ENCODE assay signal across 1 cellular context in genomic region chr16:19128454-19129210, GRCh38.
TF ChIP-seq lines count a peak whose summit lies in the region.

No MANE protein-coding gene starts in this region.

TF ChIP-seq in GM23338, 12 proteins besides CTCF, POLR2A, EP300 and RAD21 (continued from another document):
- TF ChIP-seq ZNF462 (CRISPR knock-in tag; IDR thresholded peaks at IDR 0.05): no peak
- no peak for TF ChIP-seq NANOG (IDR thresholded peaks at IDR 0.05; ENCODE audit: borderline replicate concordance)
- no peak for TF ChIP-seq ZNF331 (CRISPR knock-in tag; IDR thresholded peaks at IDR 0.05; ENCODE audit: low read depth)
- no peak for TF ChIP-seq CREB1 (CRISPR knock-in tag; IDR thresholded peaks at IDR 0.05; ENCODE audit: low read depth)
- no peak for TF ChIP-seq EZH2 (IDR thresholded peaks at IDR 0.05; ENCODE audit: low read depth, unreplicated experiment)
- TF ChIP-seq, protein P1, sequence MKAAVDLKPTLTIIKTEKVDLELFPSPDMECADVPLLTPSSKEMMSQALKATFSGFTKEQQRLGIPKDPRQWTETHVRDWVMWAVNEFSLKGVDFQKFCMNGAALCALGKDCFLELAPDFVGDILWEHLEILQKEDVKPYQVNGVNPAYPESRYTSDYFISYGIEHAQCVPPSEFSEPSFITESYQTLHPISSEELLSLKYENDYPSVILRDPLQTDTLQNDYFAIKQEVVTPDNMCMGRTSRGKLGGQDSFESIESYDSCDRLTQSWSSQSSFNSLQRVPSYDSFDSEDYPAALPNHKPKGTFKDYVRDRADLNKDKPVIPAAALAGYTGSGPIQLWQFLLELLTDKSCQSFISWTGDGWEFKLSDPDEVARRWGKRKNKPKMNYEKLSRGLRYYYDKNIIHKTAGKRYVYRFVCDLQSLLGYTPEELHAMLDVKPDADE (IDR thresholded peaks at IDR 0.05): no peak
- TF ChIP-seq, protein P2, sequence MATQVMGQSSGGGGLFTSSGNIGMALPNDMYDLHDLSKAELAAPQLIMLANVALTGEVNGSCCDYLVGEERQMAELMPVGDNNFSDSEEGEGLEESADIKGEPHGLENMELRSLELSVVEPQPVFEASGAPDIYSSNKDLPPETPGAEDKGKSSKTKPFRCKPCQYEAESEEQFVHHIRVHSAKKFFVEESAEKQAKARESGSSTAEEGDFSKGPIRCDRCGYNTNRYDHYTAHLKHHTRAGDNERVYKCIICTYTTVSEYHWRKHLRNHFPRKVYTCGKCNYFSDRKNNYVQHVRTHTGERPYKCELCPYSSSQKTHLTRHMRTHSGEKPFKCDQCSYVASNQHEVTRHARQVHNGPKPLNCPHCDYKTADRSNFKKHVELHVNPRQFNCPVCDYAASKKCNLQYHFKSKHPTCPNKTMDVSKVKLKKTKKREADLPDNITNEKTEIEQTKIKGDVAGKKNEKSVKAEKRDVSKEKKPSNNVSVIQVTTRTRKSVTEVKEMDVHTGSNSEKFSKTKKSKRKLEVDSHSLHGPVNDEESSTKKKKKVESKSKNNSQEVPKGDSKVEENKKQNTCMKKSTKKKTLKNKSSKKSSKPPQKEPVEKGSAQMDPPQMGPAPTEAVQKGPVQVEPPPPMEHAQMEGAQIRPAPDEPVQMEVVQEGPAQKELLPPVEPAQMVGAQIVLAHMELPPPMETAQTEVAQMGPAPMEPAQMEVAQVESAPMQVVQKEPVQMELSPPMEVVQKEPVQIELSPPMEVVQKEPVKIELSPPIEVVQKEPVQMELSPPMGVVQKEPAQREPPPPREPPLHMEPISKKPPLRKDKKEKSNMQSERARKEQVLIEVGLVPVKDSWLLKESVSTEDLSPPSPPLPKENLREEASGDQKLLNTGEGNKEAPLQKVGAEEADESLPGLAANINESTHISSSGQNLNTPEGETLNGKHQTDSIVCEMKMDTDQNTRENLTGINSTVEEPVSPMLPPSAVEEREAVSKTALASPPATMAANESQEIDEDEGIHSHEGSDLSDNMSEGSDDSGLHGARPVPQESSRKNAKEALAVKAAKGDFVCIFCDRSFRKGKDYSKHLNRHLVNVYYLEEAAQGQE (IDR thresholded peaks at IDR 0.05; ENCODE audit: unreplicated experiment): no peak
- TF ChIP-seq STAT1 (IDR thresholded peaks at IDR 0.05; ENCODE audit: unreplicated experiment): no peak
- no peak for TF ChIP-seq EZH2phosphoT487 (IDR thresholded peaks at IDR 0.05; ENCODE audit: unreplicated experiment)
- TF ChIP-seq JUNB (IDR thresholded peaks at IDR 0.05; ENCODE audit: unreplicated experiment): no peak
